Comparison of ENCODE assay signal across 8 cellular contexts in genomic region chr3:172129868-172130751, GRCh38.
DNase-seq lines count a peak whose midpoint lies in the region; ATAC-seq and TF ChIP-seq lines count a peak whose summit lies in the region.

No MANE protein-coding gene starts in this region.

- in situ Hi-C loops in GM13977 (cut with MboI; ENCODE audit: low pct_unique_long_range_greater_than_20kb, low sequenced_read_pairs, unreplicated experiment): no loop called here

- H3K4me3 Mint-ChIP-seq in GM23338: no peak overlapping the region

- no peaks in the 10 kb centered on the region for H4K20me1 ChIP-seq in GM23338 (replicated peaks; ENCODE audit: insufficient read depth)

- no peak overlapping the region for H2AFZ ChIP-seq in GM23338

- no peaks in the 10 kb centered on the region for H3K9me2 ChIP-seq in GM23338 (ENCODE audit: insufficient read depth)

- H3K36me3 ChIP-seq in GM23338 (ENCODE audit: insufficient read depth): no peaks in the 10 kb centered on the region
- H3K36me3 ChIP-seq in rectal smooth muscle tissue (ENCODE audit: control insufficient read depth, insufficient read depth, low read length): no peaks in the 10 kb centered on the region

- H3K27ac ChIP-seq in GM23338 (ENCODE audit: low read depth) (peak overlapping the region; percentile 60; the same call in 1 of the 2 replicates), rectal smooth muscle tissue (ENCODE audit: low read depth, low read length) (peak overlapping the region; percentile 60)

- no peak overlapping the region for H3K4me2 ChIP-seq in GM23338

- H3K27me3 Mint-ChIP-seq in GM23338 (ENCODE audit: insufficient read depth, low read depth, poor library complexity): peaks cover 2% of the 10 kb centered on the region

- no peak for TF ChIP-seq CTCF in GM23338 (conservative IDR thresholded peaks at IDR 0.05; ENCODE audit: low read depth in 2 of 2)
- TF ChIP-seq CTCF in GM13977 (IDR thresholded peaks at IDR 0.05; ENCODE audit: extremely low read depth, insufficient read depth, missing control alignments): no peak

- H3F3A ChIP-seq in GM23338 (replicated peaks; ENCODE audit: low read depth): no peaks in the 10 kb centered on the region

- H3K9me3 Mint-ChIP-seq in GM23338: no peaks in the 10 kb centered on the region

- H3K27me3 ChIP-seq in GM23338 (ENCODE audit: insufficient read depth) (no peaks in the 10 kb centered on the region), rectal smooth muscle tissue (ENCODE audit: control insufficient read depth, insufficient read depth, low read length) (no peaks in the 10 kb centered on the region)

- DNase-seq in GM23338 (ENCODE audit: low spot score): no peak
- DNase-seq in RKO (ENCODE audit: low spot score): peak; percentile 98
- DNase-seq in activated gamma-delta T cell (lab: John Stamatoyannopoulos, UW): peak; percentile 8
- peak; percentile 97 for DNase-seq in glomerular visceral epithelial cell (ENCODE audit: extremely low spot score)
- no peak for DNase-seq in NCI-H1092 treated with DMSO at 0.1 percent for 48 hours (lab: John Stamatoyannopoulos, UW)
- no peak for DNase-seq in GM13977 (ENCODE audit: low spot score)

- H3K9ac ChIP-seq in rectal smooth muscle tissue (ENCODE audit: low read length): no peak overlapping the region

- H3K79me2 ChIP-seq in GM23338 (replicated peaks; ENCODE audit: insufficient read depth): peaks cover 78% of the 10 kb centered on the region

- no peak for ATAC-seq in GM23338
- no peak for ATAC-seq in HG03039 (IDR thresholded peaks at IDR 0.05; ENCODE audit: unreplicated experiment)

- H3K4me1 ChIP-seq in GM23338 (ENCODE audit: insufficient read depth) (peaks cover 63% of the 10 kb centered on the region), rectal smooth muscle tissue (ENCODE audit: control insufficient read depth, insufficient read depth, low read length) (peaks cover 21% of the 10 kb centered on the region)

- no peak overlapping the region for H3K4me3 ChIP-seq in GM23338
- no peak overlapping the region for H3K4me3 ChIP-seq in rectal smooth muscle tissue (ENCODE audit: low read length)

- peaks cover 55% of the 10 kb centered on the region for H3K4me1 Mint-ChIP-seq in GM23338

- peaks cover 21% of the 10 kb centered on the region for H3K36me3 Mint-ChIP-seq in GM23338 (ENCODE audit: low read depth)

- peak overlapping the region; percentile 70 for H3K27ac Mint-ChIP-seq in GM23338

TF ChIP-seq in GM23338, 12 proteins besides CTCF, POLR2A, EP300 and RAD21 (continues in another document):
- TF ChIP-seq EZH2 (IDR thresholded peaks at IDR 0.05; ENCODE audit: low read depth, unreplicated experiment) (no peak), EZH2phosphoT487 (IDR thresholded peaks at IDR 0.05; ENCODE audit: unreplicated experiment) (no peak), ZNF331 (CRISPR knock-in tag; IDR thresholded peaks at IDR 0.05; ENCODE audit: low read depth) (no peak), CREB1 (CRISPR knock-in tag; IDR thresholded peaks at IDR 0.05; ENCODE audit: low read depth) (no peak), STAT1 (IDR thresholded peaks at IDR 0.05; ENCODE audit: unreplicated experiment) (no peak), JUNB (IDR thresholded peaks at IDR 0.05; ENCODE audit: unreplicated experiment) (no peak), REST (IDR thresholded peaks at IDR 0.05; ENCODE audit: unreplicated experiment) (no peak), ZNF114 (CRISPR knock-in tag; IDR thresholded peaks at IDR 0.05) (no peak), NANOG (IDR thresholded peaks at IDR 0.05; ENCODE audit: borderline replicate concordance) (no peak), ZNF462 (CRISPR knock-in tag; IDR thresholded peaks at IDR 0.05) (no peak), ETS1 (IDR thresholded peaks at IDR 0.05) (no peak)

Comparison
In these comparisons a context has a peak if more than half of its experiments do, and no peak if none do; other contexts are left out.
1. DNase-seq: peak in RKO (single experiment), activated gamma-delta T cell (single experiment) and glomerular visceral epithelial cell (single experiment); none in GM23338 (single experiment), NCI-H1092 treated with DMSO at 0.1 percent for 48 hours (single experiment) and GM13977 (single experiment).